8 cellular contexts compared by ENCODE assay signal in the genomic region with DNA sequence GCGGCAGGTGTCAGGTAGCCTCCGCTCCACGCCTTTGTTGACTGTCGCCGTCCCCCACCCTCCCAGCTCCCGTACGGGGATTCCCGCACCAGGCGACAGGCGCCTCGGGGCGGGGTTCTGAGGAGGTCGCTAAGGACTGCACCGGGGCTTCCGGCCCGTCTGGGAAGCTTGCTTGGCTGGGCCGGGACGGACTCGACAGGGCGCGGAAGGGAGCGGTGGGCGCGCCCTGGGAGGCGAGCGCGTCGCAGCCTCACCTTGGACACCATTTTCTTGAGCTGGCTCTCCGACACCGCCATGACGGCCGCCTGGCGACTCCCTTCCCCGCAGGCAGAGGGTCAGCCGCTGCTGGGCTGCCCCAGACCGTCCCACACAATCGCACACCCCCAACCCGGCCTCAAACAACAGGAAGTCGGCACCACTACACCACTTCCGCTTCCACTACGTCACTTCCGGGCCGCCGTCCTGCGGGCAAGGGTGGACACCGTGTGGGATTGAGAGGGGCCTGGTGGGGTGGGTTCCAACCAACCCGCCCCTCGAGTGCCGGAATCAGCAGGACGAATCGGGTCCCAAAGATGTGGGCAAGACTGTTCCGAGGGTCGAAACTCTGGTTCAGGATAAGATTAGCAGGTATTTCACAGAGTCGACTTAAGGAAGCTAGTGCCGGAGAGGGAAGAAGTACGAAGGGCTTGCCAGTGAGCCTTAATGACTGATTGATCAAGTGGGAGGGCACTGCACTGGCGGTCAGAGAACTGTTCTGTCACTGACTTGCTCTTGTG. TPM values are rescaled to one million over a fixed set of nuclear protein-coding genes. Genes with fewer than 3 reads are reported as not detected.
DNase-seq lines count a peak whose midpoint lies in the region; ATAC-seq and TF ChIP-seq lines count a peak whose summit lies in the region.

TSG101 (minus strand) TSS at position 422 of the 776 bp plus-strand sequence; CDS start at position 296, 126 bp downstream.

- WGBS in SK-N-SH (ENCODE audit: low lambda C conversion rate) = 0% methylated on average over 15 of the region's 57 CpGs

- peaks cover 72% of the 10 kb centered on the region for H3K79me2 ChIP-seq in SK-N-SH (ENCODE audit: insufficient read depth)

- DNase-seq in GM10248 (ENCODE audit: extremely low spot score) = peak; percentile 94
- DNase-seq in NCI-H1092 (lab: John Stamatoyannopoulos, UW) = peak; percentile 87
- peak; percentile 95 for DNase-seq in SK-N-SH
- DNase-seq in activated naive CD4-positive, alpha-beta T cell treated with anti-CD3 and anti-CD28 coated beads, Interleukin-2, amount 50 U/mL, for 16 hours = peak; percentile 90
- DNase-seq in germinal center (ENCODE audit: low spot score) = peak; percentile 89
- DNase-seq in non-pigmented ciliary epithelial cell (ENCODE audit: low read depth) = peak; percentile 59
- DNase-seq in substantia nigra (lab: John Stamatoyannopoulos, UW) = peak; percentile 40 to 95 (median 89)

- peak within 1 kb of the TSS; percentile 77 for H2AFZ ChIP-seq in SK-N-SH (ENCODE audit: low read depth)

- no peaks in the 10 kb centered on the region for H3K9me3 ChIP-seq in SK-N-SH

- CTCF ChIA-PET in GM10248 (lab: Yijun Ruan, JAX) = interaction anchor here (0.7 to 2.7 kb wide), 8 partner anchors 14 to 356 kb away, joined by 3 to 12 read pairs (median 3); no protein-coding TSS in a partner anchor
- CTCF ChIA-PET in SK-N-SH (lab: Yijun Ruan, JAX) = interaction anchor here (1.2 kb wide), 1 partner anchor 13 kb away, joined by 3 read pairs; no protein-coding TSS in a partner anchor

- POLR2A ChIA-PET in GM10248 (lab: Yijun Ruan, JAX) = interaction anchor here (0.6 to 1.6 kb wide), 4 partner anchors 10 to 133 kb away, joined by 3 to 7 read pairs (median 4); partner anchors contain the start of gene LDHA
- POLR2A ChIA-PET in SK-N-SH (lab: Yijun Ruan, JAX) = interaction anchor here (0.6 to 1.8 kb wide), 7 partner anchors 21 to 358 kb away, joined by 3 to 8 read pairs (median 3); partner anchors contain the start of genes GTF2H1, HPS5, SPTY2D1 and UEVLD

- H3K27me3 ChIP-seq in SK-N-SH (ENCODE audit: insufficient read depth) = no peaks in the 10 kb centered on the region

- no peak; a peak in 1 of 4 replicates for TF ChIP-seq EP300 in SK-N-SH (IDR thresholded peaks at IDR 0.05; ENCODE audit: borderline replicate concordance in 1 of 2, low read depth in 1 of 2, low read length in 1 of 2)

- H3K9me2 ChIP-seq in SK-N-SH = no peaks in the 10 kb centered on the region

- no peaks in the 10 kb centered on the region; the same call in 1 of the 2 replicates for H4K20me1 ChIP-seq in SK-N-SH (ENCODE audit: insufficient read depth)

- peaks cover 8% of the 10 kb centered on the region for H3F3A ChIP-seq in SK-N-SH (replicated peaks; ENCODE audit: insufficient read depth)

- H3K36me3 ChIP-seq in SK-N-SH (replicated peaks in 1 of 2; ENCODE audit: control insufficient read depth in 1 of 2, insufficient read depth in 2 of 2, low read length in 1 of 2) = peaks cover 17 to 18% of the 10 kb centered on the region in 2 experiments

- H3K4me2 ChIP-seq in SK-N-SH = peak within 1 kb of the TSS; percentile 81

- no peaks in the 10 kb centered on the region; a peak in 2 of 4 replicates for H3K4me1 ChIP-seq in SK-N-SH (ENCODE audit: control insufficient read depth in 1 of 2, insufficient read depth in 2 of 2, low read depth in 1 of 2, low read length in 1 of 2)

- no peak for TF ChIP-seq RAD21 in SK-N-SH (IDR thresholded peaks at IDR 0.05; ENCODE audit: low read length)

- no peak for TF ChIP-seq CTCF in GM10248 (IDR thresholded peaks at IDR 0.05; ENCODE audit: control extremely low read depth, extremely low read depth, low read depth, missing control alignments)
- no peak for TF ChIP-seq CTCF in SK-N-SH (IDR thresholded peaks at IDR 0.05)

- peak within 1 kb of the TSS; percentile 88 to 92 for H3K27ac ChIP-seq in SK-N-SH (ENCODE audit: low read depth in 2 of 2, low read length in 1 of 2)
- peak within 1 kb of the TSS; percentile 92 for H3K27ac ChIP-seq in substantia nigra (ENCODE audit: low read depth, low read length, poor library complexity, severe bottlenecking)

- H3K4me3 ChIP-seq in SK-N-SH (ENCODE audit: low read depth in 2 of 2, low read length in 1 of 2) = peak within 1 kb of the TSS; percentile 89 to 94

- peak within 1 kb of the TSS; percentile 89 for H3K9ac ChIP-seq in SK-N-SH

- peak; percentile 95 for ATAC-seq in HG02610 (IDR thresholded peaks at IDR 0.05; ENCODE audit: unreplicated experiment)

TF ChIP-seq in SK-N-SH, 30 proteins besides CTCF, POLR2A, EP300 and RAD21 (continues in another document):
- TF ChIP-seq, protein P1, sequence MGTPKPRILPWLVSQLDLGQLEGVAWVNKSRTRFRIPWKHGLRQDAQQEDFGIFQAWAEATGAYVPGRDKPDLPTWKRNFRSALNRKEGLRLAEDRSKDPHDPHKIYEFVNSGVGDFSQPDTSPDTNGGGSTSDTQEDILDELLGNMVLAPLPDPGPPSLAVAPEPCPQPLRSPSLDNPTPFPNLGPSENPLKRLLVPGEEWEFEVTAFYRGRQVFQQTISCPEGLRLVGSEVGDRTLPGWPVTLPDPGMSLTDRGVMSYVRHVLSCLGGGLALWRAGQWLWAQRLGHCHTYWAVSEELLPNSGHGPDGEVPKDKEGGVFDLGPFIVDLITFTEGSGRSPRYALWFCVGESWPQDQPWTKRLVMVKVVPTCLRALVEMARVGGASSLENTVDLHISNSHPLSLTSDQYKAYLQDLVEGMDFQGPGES (IDR thresholded peaks at IDR 0.05; ENCODE audit: low read depth, low read length) = no peak
- TF ChIP-seq, protein P2, sequence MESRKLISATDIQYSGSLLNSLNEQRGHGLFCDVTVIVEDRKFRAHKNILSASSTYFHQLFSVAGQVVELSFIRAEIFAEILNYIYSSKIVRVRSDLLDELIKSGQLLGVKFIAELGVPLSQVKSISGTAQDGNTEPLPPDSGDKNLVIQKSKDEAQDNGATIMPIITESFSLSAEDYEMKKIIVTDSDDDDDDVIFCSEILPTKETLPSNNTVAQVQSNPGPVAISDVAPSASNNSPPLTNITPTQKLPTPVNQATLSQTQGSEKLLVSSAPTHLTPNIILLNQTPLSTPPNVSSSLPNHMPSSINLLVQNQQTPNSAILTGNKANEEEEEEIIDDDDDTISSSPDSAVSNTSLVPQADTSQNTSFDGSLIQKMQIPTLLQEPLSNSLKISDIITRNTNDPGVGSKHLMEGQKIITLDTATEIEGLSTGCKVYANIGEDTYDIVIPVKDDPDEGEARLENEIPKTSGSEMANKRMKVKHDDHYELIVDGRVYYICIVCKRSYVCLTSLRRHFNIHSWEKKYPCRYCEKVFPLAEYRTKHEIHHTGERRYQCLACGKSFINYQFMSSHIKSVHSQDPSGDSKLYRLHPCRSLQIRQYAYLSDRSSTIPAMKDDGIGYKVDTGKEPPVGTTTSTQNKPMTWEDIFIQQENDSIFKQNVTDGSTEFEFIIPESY (IDR thresholded peaks at IDR 0.05; ENCODE audit: borderline replicate concordance, low read depth) = no peak
- TF ChIP-seq MXI1 (IDR thresholded peaks at IDR 0.05; ENCODE audit: low read depth, low read length) = peak; percentile 83
- TF ChIP-seq JUND (IDR thresholded peaks at IDR 0.05) = no peak
- TF ChIP-seq, protein P3, sequence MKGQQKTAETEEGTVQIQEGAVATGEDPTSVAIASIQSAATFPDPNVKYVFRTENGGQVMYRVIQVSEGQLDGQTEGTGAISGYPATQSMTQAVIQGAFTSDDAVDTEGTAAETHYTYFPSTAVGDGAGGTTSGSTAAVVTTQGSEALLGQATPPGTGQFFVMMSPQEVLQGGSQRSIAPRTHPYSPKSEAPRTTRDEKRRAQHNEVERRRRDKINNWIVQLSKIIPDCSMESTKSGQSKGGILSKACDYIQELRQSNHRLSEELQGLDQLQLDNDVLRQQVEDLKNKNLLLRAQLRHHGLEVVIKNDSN (IDR thresholded peaks at IDR 0.05; ENCODE audit: borderline replicate concordance, low read depth) = no peak
- no peak for TF ChIP-seq NRF1 (IDR thresholded peaks at IDR 0.05; ENCODE audit: low read depth, low read length)
- TF ChIP-seq FOXM1 (IDR thresholded peaks at IDR 0.05; ENCODE audit: low read depth) = no peak
- peak; percentile 95 for TF ChIP-seq ELF1 (IDR thresholded peaks at IDR 0.05)
- no peak for TF ChIP-seq NFIC (IDR thresholded peaks at IDR 0.05; ENCODE audit: borderline replicate concordance)
- no peak for TF ChIP-seq RFX5 (IDR thresholded peaks at IDR 0.05; ENCODE audit: low read length)
- TF ChIP-seq FOSL2 (IDR thresholded peaks at IDR 0.05; ENCODE audit: borderline replicate concordance, low read depth) = no peak
- TF ChIP-seq, protein P4, sequence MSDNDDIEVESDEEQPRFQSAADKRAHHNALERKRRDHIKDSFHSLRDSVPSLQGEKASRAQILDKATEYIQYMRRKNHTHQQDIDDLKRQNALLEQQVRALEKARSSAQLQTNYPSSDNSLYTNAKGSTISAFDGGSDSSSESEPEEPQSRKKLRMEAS (IDR thresholded peaks at IDR 0.05; ENCODE audit: low read depth) = peak; percentile 87; the same call in 1 of the 2 replicates
- TF ChIP-seq GATA2 (CRISPR knock-in tag; IDR thresholded peaks at IDR 0.05) = no peak
- no peak for TF ChIP-seq EZH2phosphoT487 (IDR thresholded peaks at IDR 0.05; ENCODE audit: borderline replicate concordance, low read depth)
- TF ChIP-seq SMC3 (IDR thresholded peaks at IDR 0.05; ENCODE audit: low read depth, low read length) = no peak
- 0 out of 2 replicates have a peak, but pooled peaks have one; percentile 7 for TF ChIP-seq SIN3A (IDR thresholded peaks at IDR 0.05; ENCODE audit: borderline replicate concordance, low read depth, low read length)
- TF ChIP-seq TCF12 (IDR thresholded peaks at IDR 0.05) = no peak
- peak; percentile 97 for TF ChIP-seq POLR2AphosphoS5 (IDR thresholded peaks at IDR 0.05; ENCODE audit: low read depth, low read length)
- no peak for TF ChIP-seq PBX3 (IDR thresholded peaks at IDR 0.05)
- TF ChIP-seq CHD2 (IDR thresholded peaks at IDR 0.05; ENCODE audit: low read length, partially characterized antibody) = no peak
- TF ChIP-seq FOXJ3 (CRISPR knock-in tag; IDR thresholded peaks at IDR 0.05) = no peak
- no peak for TF ChIP-seq RXRA (IDR thresholded peaks at IDR 0.05; ENCODE audit: borderline replicate concordance, low read depth)

RNA-seq across cellular contexts. Expression of gene TSG101, which starts in this region (rescaled TPM):
- polyA plus RNA-seq in SK-N-SH (2012; rRNA removed) = 164 and 229 TPM in 2 replicates
- polyA plus RNA-seq in SK-N-SH (2012; cell fraction: cytosol; rRNA removed) = 155 and 174 TPM in 2 replicates
- polyA plus RNA-seq in SK-N-SH (2012; cell fraction: nucleus; rRNA removed) = 68.9 and 109 TPM in 2 replicates

Comparison
In these comparisons a context has a peak if more than half of its experiments do, and no peak if none do; other contexts are left out.
1. Peak in every context shown above with its lines: DNase-seq, ATAC-seq, H3K4me3 ChIP-seq and H3K27ac ChIP-seq.